8 cellular contexts compared by ENCODE assay signal in the genomic region with DNA sequence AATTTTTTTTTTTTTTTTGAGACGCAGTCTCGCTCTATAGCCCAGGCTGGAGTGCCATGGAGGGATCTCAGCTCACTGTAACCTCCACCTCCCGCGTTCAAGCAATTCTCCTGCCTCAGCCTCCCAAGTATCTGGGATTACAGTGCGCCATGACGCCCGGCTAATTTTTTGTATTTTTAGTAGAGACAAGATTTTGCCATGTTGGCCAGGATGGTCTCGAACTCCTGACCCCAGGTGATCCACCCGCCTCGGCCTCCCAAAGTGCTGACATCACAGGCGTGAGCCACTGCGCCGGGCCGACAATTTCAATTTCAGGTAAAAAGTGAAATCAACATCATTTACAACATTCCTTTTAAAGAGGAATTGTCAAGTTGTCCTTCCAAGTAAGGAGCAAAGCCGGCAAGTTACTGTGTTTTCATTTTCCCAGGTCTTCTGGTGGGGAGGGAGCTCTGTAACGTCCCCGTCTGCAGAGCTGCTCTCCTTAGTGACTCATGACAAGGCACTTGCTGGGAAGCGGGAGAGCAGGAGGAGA. TPM values are rescaled to one million over a fixed set of nuclear protein-coding genes. Genes with fewer than 3 reads are reported as not detected.
DNase-seq lines count a peak whose midpoint lies in the region; ATAC-seq, FAIRE-seq and TF ChIP-seq lines count a peak whose summit lies in the region.

No MANE protein-coding gene starts in this region.

- TF ChIP-seq POLR2A in A549 (IDR thresholded peaks at IDR 0.05; ENCODE audit: low read length): no peak
- no peak for TF ChIP-seq POLR2A in gastroesophageal sphincter (IDR thresholded peaks at IDR 0.05)
- no peak for TF ChIP-seq POLR2A in gastrocnemius medialis (IDR thresholded peaks at IDR 0.05)

- H3K9me3 ChIP-seq in A549 (no peaks in the 10 kb centered on the region), gastroesophageal sphincter (no peaks in the 10 kb centered on the region), gastrocnemius medialis (no peaks in the 10 kb centered on the region)

- no peak for TF ChIP-seq CTCF in A549 (IDR thresholded peaks at IDR 0.05)
- TF ChIP-seq CTCF in GM23338 (conservative IDR thresholded peaks at IDR 0.05; ENCODE audit: low read depth in 2 of 2): no peak
- no peak for TF ChIP-seq CTCF in gastroesophageal sphincter (IDR thresholded peaks at IDR 0.05)
- TF ChIP-seq CTCF in gastrocnemius medialis (IDR thresholded peaks at IDR 0.05 in 4 of 5, conservative IDR thresholded peaks at IDR 0.05 in 1 of 5): no peak

- H3K4me3 ChIP-seq in A549 (peak overlapping the region; percentile 79), GM23338 (peak overlapping the region; percentile 99), gastroesophageal sphincter (peak overlapping the region; percentile 73 to 75), gastrocnemius medialis (peak overlapping the region; percentile 72 to 97 (median 94))

- peaks cover 4% of the 10 kb centered on the region for H3K27me3 Mint-ChIP-seq in GM23338 (ENCODE audit: insufficient read depth, low read depth, poor library complexity)

- no peak for TF ChIP-seq EP300 in A549 (IDR thresholded peaks at IDR 0.05)
- no peak for TF ChIP-seq EP300 in gastroesophageal sphincter (IDR thresholded peaks at IDR 0.05)

- H3F3A ChIP-seq in GM23338 (replicated peaks; ENCODE audit: low read depth): peaks cover 13% of the 10 kb centered on the region; the same call in 1 of the 2 replicates

- H4K20me1 ChIP-seq in GM23338 (replicated peaks; ENCODE audit: insufficient read depth): peaks cover 32% of the 10 kb centered on the region

- 4% methylated on average over 18 of the region's 18 CpGs for WGBS in A549 (ENCODE audit: missing lambda C conversion rate)
- 22 to 40% methylated on average over 1 to 16 of the region's 18 CpGs for WGBS in gastroesophageal sphincter (ENCODE audit: low coverage in 1 of 2), 2 donors

- H3K4me1 ChIP-seq in A549: peaks cover 19% of the 10 kb centered on the region
- H3K4me1 ChIP-seq in GM23338 (ENCODE audit: insufficient read depth): peaks cover 7% of the 10 kb centered on the region
- peaks cover 3 to 43% (median 13%) of the 10 kb centered on the region in 3 donors for H3K4me1 ChIP-seq in gastroesophageal sphincter
- peaks cover 24 to 29% of the 10 kb centered on the region in 2 donors for H3K4me1 ChIP-seq in gastrocnemius medialis

- POLR2A ChIA-PET in A549 (lab: Yijun Ruan, JAX): interaction anchor here (0.6 to 1.7 kb wide), 5 partner anchors 16 to 327 kb away, joined by 3 to 8 read pairs (median 3); a partner anchor contains a TSS

- no peaks in the 10 kb centered on the region; the same call in 2 of the 3 replicates for H3K9me3 Mint-ChIP-seq in GM23338

- H2AFZ ChIP-seq in GM23338: no peak overlapping the region

- H3K4me3 Mint-ChIP-seq in GM23338: peak overlapping the region; percentile 96

- ATAC-seq in A549 (peak; percentile 78 to 84; a peak in 5 of 6 replicates), GM23338 (peak; percentile 47; the same call in 1 of the 3 replicates), gastroesophageal sphincter (no peak), gastrocnemius medialis (peak; percentile 64 to 69)

- H3K4me1 Mint-ChIP-seq in GM23338: peaks cover 14% of the 10 kb centered on the region

- no peak for TF ChIP-seq RAD21 in A549 (conservative IDR thresholded peaks at IDR 0.05 in 1 of 2, IDR thresholded peaks at IDR 0.05 in 1 of 2)

- FAIRE-seq in A549 (lab: Jason Lieb, UNC): no peak

- no peaks in the 10 kb centered on the region for H3K27me3 ChIP-seq in GM23338 (ENCODE audit: insufficient read depth)
- no peaks in the 10 kb centered on the region for H3K27me3 ChIP-seq in gastroesophageal sphincter
- no peaks in the 10 kb centered on the region for H3K27me3 ChIP-seq in gastrocnemius medialis

- H3K27ac ChIP-seq in A549: peak overlapping the region; percentile 97
- H3K27ac ChIP-seq in GM23338 (ENCODE audit: low read depth): peak overlapping the region; percentile 92
- peak overlapping the region; percentile 77 to 96 (median 92) for H3K27ac ChIP-seq in gastroesophageal sphincter
- H3K27ac ChIP-seq in gastrocnemius medialis: peak overlapping the region; percentile 95 to 98 (median 98)

- peak overlapping the region; percentile 88 for H3K4me2 ChIP-seq in A549
- peak overlapping the region; percentile 99 for H3K4me2 ChIP-seq in GM23338

- peaks cover 18% of the 10 kb centered on the region for H3K36me3 Mint-ChIP-seq in GM23338 (ENCODE audit: low read depth)

- CTCF ChIA-PET in A549 (lab: Yijun Ruan, JAX): interaction anchor here (2.2 kb wide), 1 partner anchor 34 kb away, joined by 10 read pairs; no protein-coding TSS in a partner anchor

- DNase-seq in A549 (ENCODE audit: low read depth in 1 of 2, low spot score in 1 of 2): no peak
- no peak for DNase-seq in GM23338 (ENCODE audit: low spot score)
- peak; percentile 28 to 39 for DNase-seq in SW 1271 (lab: John Stamatoyannopoulos, UW)
- peak in 1 of 2 donors; percentile 50 for DNase-seq in gastrocnemius medialis
- DNase-seq in HuH-7.5 (ENCODE audit: low spot score): no peak
- no peak for DNase-seq in NCI-H128 (lab: John Stamatoyannopoulos, UW; ENCODE audit: unreplicated experiment)
- DNase-seq in NCI-H446 (lab: John Stamatoyannopoulos, UW): no peak

- in situ Hi-C loops in gastrocnemius medialis (cut with MboI; ENCODE audit: low sequenced_read_pairs in 4 of 4): no loop called here

- H3K9me2 ChIP-seq in GM23338 (ENCODE audit: insufficient read depth): no peaks in the 10 kb centered on the region

- H3K79me2 ChIP-seq in GM23338 (replicated peaks; ENCODE audit: insufficient read depth): peaks cover 54% of the 10 kb centered on the region

- H3K27ac Mint-ChIP-seq in GM23338: peak overlapping the region; percentile 97

- H3K36me3 ChIP-seq in GM23338 (ENCODE audit: insufficient read depth): no peaks in the 10 kb centered on the region; the same call in 1 of the 2 replicates
- H3K36me3 ChIP-seq in gastroesophageal sphincter: no peaks in the 10 kb centered on the region
- H3K36me3 ChIP-seq in gastrocnemius medialis: no peaks in the 10 kb centered on the region

- intact Hi-C loops in gastrocnemius medialis (cut with DNase I; ENCODE audit: low total_unique reads): loop anchor here (2.0 kb wide), 1 partner anchor 31 kb away; a partner anchor contains a TSS

TF ChIP-seq in GM23338, 12 proteins besides CTCF, POLR2A, EP300 and RAD21 (continues in another document):
- TF ChIP-seq ZNF331 (CRISPR knock-in tag; IDR thresholded peaks at IDR 0.05; ENCODE audit: low read depth): no peak
- no peak for TF ChIP-seq STAT1 (IDR thresholded peaks at IDR 0.05; ENCODE audit: unreplicated experiment)

RNA-seq across cellular contexts. Expression of a gene that starts 0.9 kb away (rescaled TPM):
- polyA plus RNA-seq in A549 (2011; rRNA removed) (101 and 130 TPM in 2 replicates), A549 (2017; fragmentation: RNase III; extraction: RNeasy Plus Mini Kit Qiagen cat#74134 plus additional on column Dnase treatment) (91.1 to 98.5 TPM (median 92.2 TPM) in 3 replicates), GM23338 (2016; fragmentation: Nextera tagmentation; extraction: Ambion mirVana) (23.0 and 24.1 TPM in 2 replicates)
- 115 and 145 TPM in 2 replicates for polyA plus RNA-seq in A549 (2012; cell fraction: cytosol; rRNA removed)
- 218 and 236 TPM in 2 replicates for polyA plus RNA-seq in A549 (2012; cell fraction: nucleus; rRNA removed)
- polyA minus RNA-seq in A549 (2011; rRNA and poly(A)+ RNA removed): 165 and 281 TPM in 2 replicates
- 54.3 and 79.1 TPM in 2 replicates for total RNA-seq in GM23338 (2014; rRNA removed; shearing (Covaris generic))
- total RNA-seq in gastroesophageal sphincter (10 to 100 TPM; 49.5 to 83.8 (median 58.0) TPM), gastrocnemius medialis (100 to 1,000 TPM; 176 to 290 (median 263) TPM)

RNA-seq across cellular contexts. Expression of a gene that starts 1.0 kb away (rescaled TPM):
- polyA plus RNA-seq in A549 (2011; rRNA removed) (1.4 and 1.7 TPM in 2 replicates), A549 (2017; fragmentation: RNase III; extraction: RNeasy Plus Mini Kit Qiagen cat#74134 plus additional on column Dnase treatment) (5.4 to 7.1 TPM (median 6.3 TPM) in 3 replicates), GM23338 (2016; fragmentation: Nextera tagmentation; extraction: Ambion mirVana) (1.2 and 1.5 TPM in 2 replicates)
- polyA plus RNA-seq in A549 (2012; cell fraction: cytosol; rRNA removed): 1.9 and 3.2 TPM in 2 replicates
- polyA plus RNA-seq in A549 (2012; cell fraction: nucleus; rRNA removed): 6.9 and 10.5 TPM in 2 replicates
- polyA minus RNA-seq in A549 (2011; rRNA and poly(A)+ RNA removed): 1.3 and 1.4 TPM in 2 replicates
- 0.31 and 0.66 TPM in 2 replicates for total RNA-seq in GM23338 (2014; rRNA removed; shearing (Covaris generic))
- total RNA-seq in gastroesophageal sphincter (under 1 TPM in 3 of 4 donors, not detected in 1; 0.27 to 0.89 (median 0.30) TPM), gastrocnemius medialis (under 1 TPM in 2 of 4 donors, not detected in 2; 0.22 to 0.26 TPM)

RNA-seq across cellular contexts. Expression of a gene that starts 20.3 kb away (rescaled TPM):
- polyA plus RNA-seq in A549 (2011; rRNA removed): 1.0 and 1.2 TPM in 2 replicates
- polyA plus RNA-seq in A549 (2012; cell fraction: cytosol; rRNA removed): 1.5 and 3.3 TPM in 2 replicates
- 2.0 and 3.5 TPM in 2 replicates for polyA plus RNA-seq in A549 (2012; cell fraction: nucleus; rRNA removed)
- 0.90 to 2.0 TPM (median 1.2 TPM) in 3 replicates for polyA plus RNA-seq in A549 (2017; fragmentation: RNase III; extraction: RNeasy Plus Mini Kit Qiagen cat#74134 plus additional on column Dnase treatment)
- 1.0 and 3.3 TPM in 2 replicates for polyA minus RNA-seq in A549 (2011; rRNA and poly(A)+ RNA removed)
- 4.0 and 5.5 TPM in 2 replicates for total RNA-seq in GM23338 (2014; rRNA removed; shearing (Covaris generic))
- 9.0 and 11.4 TPM in 2 replicates for polyA plus RNA-seq in GM23338 (2016; fragmentation: Nextera tagmentation; extraction: Ambion mirVana)
- total RNA-seq in gastroesophageal sphincter: under 1 TPM in 1 of 4 donors, not detected in 3; 0.62 TPM
- not detected for total RNA-seq in gastrocnemius medialis

RNA-seq across cellular contexts. Expression of a gene that starts 30.4 kb away (rescaled TPM):
- polyA plus RNA-seq in A549 (2011; rRNA removed) (34.6 and 38.7 TPM in 2 replicates), A549 (2017; fragmentation: RNase III; extraction: RNeasy Plus Mini Kit Qiagen cat#74134 plus additional on column Dnase treatment) (43.9 to 47.7 TPM (median 47.1 TPM) in 3 replicates), GM23338 (2016; fragmentation: Nextera tagmentation; extraction: Ambion mirVana) (64.9 and 73.0 TPM in 2 replicates)
- polyA plus RNA-seq in A549 (2012; cell fraction: cytosol; rRNA removed): 109 and 124 TPM in 2 replicates
- polyA plus RNA-seq in A549 (2012; cell fraction: nucleus; rRNA removed): 94.2 and 127 TPM in 2 replicates
- polyA minus RNA-seq in A549 (2011; rRNA and poly(A)+ RNA removed): 7.2 and 7.7 TPM in 2 replicates
- 46.0 and 76.2 TPM in 2 replicates for total RNA-seq in GM23338 (2014; rRNA removed; shearing (Covaris generic))
- total RNA-seq in gastroesophageal sphincter (10 to 100 TPM; 19.4 to 31.8 (median 25.3) TPM), gastrocnemius medialis (10 to 100 TPM; 15.5 to 32.2 (median 22.2) TPM)

RNA-seq across cellular contexts. Expression of a gene that starts 30.5 kb away (rescaled TPM):
- polyA plus RNA-seq in A549 (2011; rRNA removed) (16.6 and 22.6 TPM in 2 replicates), A549 (2017; fragmentation: RNase III; extraction: RNeasy Plus Mini Kit Qiagen cat#74134 plus additional on column Dnase treatment) (55.0 to 59.7 TPM (median 55.6 TPM) in 3 replicates), GM23338 (2016; fragmentation: Nextera tagmentation; extraction: Ambion mirVana) (69.3 and 73.4 TPM in 2 replicates)
- 53.4 and 55.6 TPM in 2 replicates for polyA plus RNA-seq in A549 (2012; cell fraction: cytosol; rRNA removed)
- polyA plus RNA-seq in A549 (2012; cell fraction: nucleus; rRNA removed): 43.4 and 48.9 TPM in 2 replicates
- polyA minus RNA-seq in A549 (2011; rRNA and poly(A)+ RNA removed): 5.5 TPM in 2 replicates
- total RNA-seq in GM23338 (2014; rRNA removed; shearing (Covaris generic)): 22.3 and 26.1 TPM in 2 replicates
- total RNA-seq in gastroesophageal sphincter (10 to 100 TPM in 2 of 4 donors, 1 to 10 TPM in 2; 8.2 to 16.1 (median 11.4) TPM), gastrocnemius medialis (10 to 100 TPM in 2 of 4 donors, 1 to 10 TPM in 2; 6.7 to 17.1 (median 11.2) TPM)

Comparison
In these comparisons a context has a peak if more than half of its experiments do, and no peak if none do; other contexts are left out.
1. DNase-seq: peak in SW 1271 (2 of 2); none in A549 (0 of 2), GM23338 (single experiment), HuH-7.5 (single experiment), NCI-H128 (single experiment) and NCI-H446 (0 of 2).
2. Peak in every context shown above with its lines, with median percentiles within 50 percentile points of each other: H3K27ac ChIP-seq and H3K4me3 ChIP-seq.